Comparison of ENCODE assay signal across 1 cellular context in the genomic region with DNA sequence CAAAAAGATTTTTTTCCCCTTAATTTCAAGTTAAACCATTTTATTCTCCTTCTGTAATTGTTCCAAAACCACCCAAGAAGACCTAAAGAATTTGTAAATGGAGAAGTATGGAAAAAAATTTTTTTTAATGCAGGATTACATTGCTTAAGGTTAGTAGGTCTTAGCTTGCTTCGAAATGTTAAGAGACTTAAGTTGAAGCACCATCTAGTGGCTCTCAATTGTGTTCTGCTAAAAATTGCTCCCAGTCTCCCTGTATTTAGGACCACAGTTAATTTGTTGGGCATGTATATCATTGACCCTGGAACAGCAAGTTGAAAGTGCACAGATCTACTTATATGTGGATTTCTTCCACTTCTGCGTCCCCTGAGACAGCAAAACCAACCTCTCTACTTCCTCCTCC.
TF ChIP-seq lines count a peak whose summit lies in the region.

No MANE protein-coding gene starts in this region.

TF ChIP-seq in Ishikawa, 13 proteins besides CTCF, POLR2A, EP300 and RAD21 (continued from another document):
- TF ChIP-seq, protein P1, sequence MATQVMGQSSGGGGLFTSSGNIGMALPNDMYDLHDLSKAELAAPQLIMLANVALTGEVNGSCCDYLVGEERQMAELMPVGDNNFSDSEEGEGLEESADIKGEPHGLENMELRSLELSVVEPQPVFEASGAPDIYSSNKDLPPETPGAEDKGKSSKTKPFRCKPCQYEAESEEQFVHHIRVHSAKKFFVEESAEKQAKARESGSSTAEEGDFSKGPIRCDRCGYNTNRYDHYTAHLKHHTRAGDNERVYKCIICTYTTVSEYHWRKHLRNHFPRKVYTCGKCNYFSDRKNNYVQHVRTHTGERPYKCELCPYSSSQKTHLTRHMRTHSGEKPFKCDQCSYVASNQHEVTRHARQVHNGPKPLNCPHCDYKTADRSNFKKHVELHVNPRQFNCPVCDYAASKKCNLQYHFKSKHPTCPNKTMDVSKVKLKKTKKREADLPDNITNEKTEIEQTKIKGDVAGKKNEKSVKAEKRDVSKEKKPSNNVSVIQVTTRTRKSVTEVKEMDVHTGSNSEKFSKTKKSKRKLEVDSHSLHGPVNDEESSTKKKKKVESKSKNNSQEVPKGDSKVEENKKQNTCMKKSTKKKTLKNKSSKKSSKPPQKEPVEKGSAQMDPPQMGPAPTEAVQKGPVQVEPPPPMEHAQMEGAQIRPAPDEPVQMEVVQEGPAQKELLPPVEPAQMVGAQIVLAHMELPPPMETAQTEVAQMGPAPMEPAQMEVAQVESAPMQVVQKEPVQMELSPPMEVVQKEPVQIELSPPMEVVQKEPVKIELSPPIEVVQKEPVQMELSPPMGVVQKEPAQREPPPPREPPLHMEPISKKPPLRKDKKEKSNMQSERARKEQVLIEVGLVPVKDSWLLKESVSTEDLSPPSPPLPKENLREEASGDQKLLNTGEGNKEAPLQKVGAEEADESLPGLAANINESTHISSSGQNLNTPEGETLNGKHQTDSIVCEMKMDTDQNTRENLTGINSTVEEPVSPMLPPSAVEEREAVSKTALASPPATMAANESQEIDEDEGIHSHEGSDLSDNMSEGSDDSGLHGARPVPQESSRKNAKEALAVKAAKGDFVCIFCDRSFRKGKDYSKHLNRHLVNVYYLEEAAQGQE (IDR thresholded peaks at IDR 0.05; ENCODE audit: low read depth): no peak
- TF ChIP-seq, protein P2, sequence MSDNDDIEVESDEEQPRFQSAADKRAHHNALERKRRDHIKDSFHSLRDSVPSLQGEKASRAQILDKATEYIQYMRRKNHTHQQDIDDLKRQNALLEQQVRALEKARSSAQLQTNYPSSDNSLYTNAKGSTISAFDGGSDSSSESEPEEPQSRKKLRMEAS (IDR thresholded peaks at IDR 0.05): no peak
- TF ChIP-seq TAF1 (IDR thresholded peaks at IDR 0.05; ENCODE audit: low read depth) (no peak), CEBPB (IDR thresholded peaks at IDR 0.05) (no peak), YY1 (IDR thresholded peaks at IDR 0.05; ENCODE audit: low read depth) (no peak)
- TF ChIP-seq, protein P3, sequence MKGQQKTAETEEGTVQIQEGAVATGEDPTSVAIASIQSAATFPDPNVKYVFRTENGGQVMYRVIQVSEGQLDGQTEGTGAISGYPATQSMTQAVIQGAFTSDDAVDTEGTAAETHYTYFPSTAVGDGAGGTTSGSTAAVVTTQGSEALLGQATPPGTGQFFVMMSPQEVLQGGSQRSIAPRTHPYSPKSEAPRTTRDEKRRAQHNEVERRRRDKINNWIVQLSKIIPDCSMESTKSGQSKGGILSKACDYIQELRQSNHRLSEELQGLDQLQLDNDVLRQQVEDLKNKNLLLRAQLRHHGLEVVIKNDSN (IDR thresholded peaks at IDR 0.05): no peak
